ENCODE assay signal across 25 cellular contexts in genomic region chr16:63623551-63624039, GRCh38.
"Had no signal": no experiment of that assay in that cellular context is flagged by ENCODE, and none has a peak within 500 bp of the region (broad histone marks: within the 10 kb centered on the region; RNA-seq: fewer than 3 reads in every experiment).

No MANE protein-coding gene starts in this region.

- H3K27ac ChIP-seq: ascending aorta, breast epithelium, cardiac muscle cell, colonic mucosa, epithelial cell of prostate, esophagus squamous epithelium had no signal

- H3K36me3 ChIP-seq: ascending aorta, breast epithelium, cardiac muscle cell, colonic mucosa, esophagus squamous epithelium had no signal

- H3K4me3 ChIP-seq: ascending aorta, breast epithelium, cardiac muscle cell, colonic mucosa, esophagus squamous epithelium had no signal

- H3K4me1 ChIP-seq: ascending aorta, breast epithelium, colonic mucosa, esophagus squamous epithelium had no signal

- H3K9me3 ChIP-seq: ascending aorta, breast epithelium, colonic mucosa, esophagus squamous epithelium had no signal

- H3K27me3 ChIP-seq: ascending aorta, cardiac muscle cell, colonic mucosa had no signal

- DNase-seq: activated CD4-positive, alpha-beta memory T cell treated with anti-CD3 and anti-CD28 coated beads for 36 hours; activated CD4-positive, alpha-beta T cell treated with anti-CD3 and anti-CD28 coated beads for 36 hours; activated CD4-positive, alpha-beta T cell treated with anti-CD3 and anti-CD28 coated beads, Interleukin-2, amount 10 ng/mL, durations not matched to agents 24 days and 14 days; activated CD4-positive, CD25-positive, alpha-beta regulatory T cell; activated CD4-positive, CD25-positive, alpha-beta regulatory T cell treated with anti-CD3 and anti-CD28 coated beads, Interleukin-2, amount 50 U/mL, for 72 hours; activated CD8-positive, alpha-beta memory T cell treated with anti-CD3 and anti-CD28 coated beads, Interleukin-2, amount 10 ng/mL, durations not matched to agents 7 days and 5 days; activated CD8-positive, alpha-beta memory T cell treated with anti-CD3 and anti-CD28 coated beads, Interleukin-2, amount 50 U/mL, for 4 hours; activated CD8-positive, alpha-beta T cell treated with anti-CD3 and anti-CD28 coated beads, Interleukin-2, amount 10 ng/mL, durations not matched to agents 7 days and 5 days; activated gamma-delta T cell; activated naive CD4-positive, alpha-beta T cell; activated naive CD4-positive, alpha-beta T cell treated with anti-CD3 and anti-CD28 coated beads, Interleukin-2, amount 10 ng/mL, durations not matched to agents 7 days and 5 days; activated naive CD8-positive, alpha-beta T cell treated with anti-CD3 and anti-CD28 coated beads, Interleukin-2, amount 10 ng/mL, durations not matched to agents 7 days and 5 days; activated T-cell treated with anti-CD3 and anti-CD28 coated beads, Interleukin-2, amount 50 U/mL, for 1 hour; activated T-cell treated with anti-CD3 and anti-CD28 coated beads, Interleukin-2, amount 50 U/mL, for 48 hours; central memory CD4-positive, alpha-beta T cell; cerebellar nuclear complex; colonic mucosa; effector CD8-positive, alpha-beta T cell; esophagus squamous epithelium; head of caudate nucleus; T-helper 2 cell had no signal
